In the genomic region with DNA sequence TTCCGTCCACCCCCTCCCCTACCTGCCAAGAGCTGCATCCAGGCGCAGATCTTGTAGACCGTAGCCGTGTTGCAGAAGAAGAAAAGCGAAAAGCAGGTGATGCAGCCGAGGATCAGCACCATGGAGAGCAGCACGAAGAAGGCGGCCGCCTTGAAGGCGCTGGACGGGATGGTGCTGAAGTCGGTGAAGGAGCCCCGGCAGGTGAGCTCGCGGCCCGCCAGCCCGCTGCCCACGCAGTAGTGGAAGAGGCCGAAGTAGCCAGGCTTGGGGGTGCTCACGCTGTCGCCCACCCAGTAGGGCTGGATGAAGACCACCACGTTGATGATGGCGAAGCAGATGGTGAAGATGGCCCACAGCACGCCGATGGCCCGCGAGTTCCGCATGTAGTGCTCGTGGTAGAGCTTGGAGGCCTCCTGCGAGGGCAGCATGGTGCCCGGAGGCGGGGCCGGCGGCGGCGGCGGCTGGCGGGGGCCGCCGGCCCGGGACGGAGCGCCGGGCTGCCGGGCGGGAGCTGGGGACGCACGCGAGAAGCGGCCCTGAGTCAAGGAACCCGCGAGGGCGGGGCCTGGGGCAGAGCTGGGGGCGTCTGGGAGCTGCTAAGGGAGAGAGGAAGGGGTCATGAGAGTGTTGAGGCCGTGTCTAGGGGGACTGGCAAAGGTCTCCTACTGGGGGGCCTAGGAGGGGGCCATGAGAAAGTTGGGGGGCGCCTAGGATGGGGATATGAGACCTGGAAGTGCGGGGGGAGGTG, we compare ENCODE assay signal across 8 cellular contexts. TPM values are rescaled to one million over a fixed set of nuclear protein-coding genes. Genes with fewer than 3 reads are reported as not detected.
DNase-seq lines count a peak whose midpoint lies in the region; ATAC-seq, FAIRE-seq and TF ChIP-seq lines count a peak whose summit lies in the region.

No MANE protein-coding gene starts in this region.

- H2AK5ac ChIP-seq in H1 (ENCODE audit: low read depth, low read length), result no peak overlapping the region

- no peak overlapping the region for H3K4ac ChIP-seq in H1 (replicated peaks; ENCODE audit: insufficient read length, low read depth, low read length)

- H2BK12ac ChIP-seq in H1 (ENCODE audit: low read depth, low read length), result no peak overlapping the region

- peaks cover 0 to 3% of the 10 kb centered on the region in 2 experiments; a peak in 1 of 4 replicates for H3K79me2 ChIP-seq in H1 (ENCODE audit: control insufficient read depth in 1 of 2, insufficient read depth in 2 of 2, low read length in 2 of 2)

- TF ChIP-seq EP300 in H1 (IDR thresholded peaks at IDR 0.05; ENCODE audit: borderline replicate concordance in 1 of 2, low read depth in 2 of 2, low read length in 2 of 2), result no peak

- H3K9me3 Mint-ChIP-seq in T-helper 2 cell treated with Interferon-gamma antibody and Interleukin-4, amounts not matched to agents 5 μg/mL and 100 μg/mL, for 36 hours, result no peaks in the 10 kb centered on the region

- H3K4me3 Mint-ChIP-seq in T-helper 2 cell treated with Interferon-gamma antibody and Interleukin-4, amounts not matched to agents 5 μg/mL and 100 μg/mL, for 36 hours, result no peak overlapping the region

- TF ChIP-seq POLR2A in H1 (IDR thresholded peaks at IDR 0.05; ENCODE audit: control extremely low read depth in 1 of 2, low read depth in 2 of 2, low read length in 2 of 2) (no peak), GM18505 (IDR thresholded peaks at IDR 0.05; ENCODE audit: borderline replicate concordance, extremely low read depth, insufficient read depth, insufficient read length) (no peak)

- peaks cover 10 to 12% of the 10 kb centered on the region in 2 experiments for H4K20me1 ChIP-seq in H1 (replicated peaks in 1 of 2; ENCODE audit: control insufficient read depth in 1 of 2, insufficient read depth in 2 of 2, low read length in 2 of 2)

- H2AFZ ChIP-seq in H1 (ENCODE audit: low read length), result no peak overlapping the region

- no peaks in the 10 kb centered on the region for H3K79me1 ChIP-seq in H1 (ENCODE audit: low read depth, low read length)

- no peaks in the 10 kb centered on the region for H3K36me3 Mint-ChIP-seq in T-helper 2 cell treated with Interferon-gamma antibody and Interleukin-4, amounts not matched to agents 5 μg/mL and 100 μg/mL, for 36 hours (ENCODE audit: low read depth)

- H4K91ac ChIP-seq in H1 (replicated peaks; ENCODE audit: insufficient read length, low read length), result no peak overlapping the region

- no peak overlapping the region for H3K56ac ChIP-seq in H1 (replicated peaks; ENCODE audit: insufficient read length, low read depth, low read length)

- H3K4me2 ChIP-seq in H1 (ENCODE audit: insufficient read depth in 1 of 2, low read depth in 2 of 2, low read length in 2 of 2), result peak overlapping the region; percentile 78 to 99

- H3K9me3 ChIP-seq in HEK293 (ENCODE audit: control insufficient read depth, insufficient read depth, low read depth, low read length) (no peaks in the 10 kb centered on the region), H1 (ENCODE audit: insufficient read depth in 2 of 2, low read depth in 1 of 2, low read length in 1 of 2) (no peaks in the 10 kb centered on the region)

- no peak for FAIRE-seq in H1 (lab: Jason Lieb, UNC)

- H3K18ac ChIP-seq in H1 (ENCODE audit: extremely low read depth, low read length), result no peak overlapping the region

- H3K4me1 ChIP-seq in HEK293 (ENCODE audit: control insufficient read depth, insufficient read depth, low read length) (no peaks in the 10 kb centered on the region), H1 (replicated peaks in 1 of 4; ENCODE audit: control insufficient read depth in 3 of 4, insufficient read depth in 4 of 4, low read length in 3 of 4) (peaks cover 3 to 11% (median 6%) of the 10 kb centered on the region in 4 experiments)

- peak overlapping the region in 1 of 4 experiments; percentile 38; a peak in 1 of 7 replicates for H3K9ac ChIP-seq in H1 (replicated peaks in 1 of 4; ENCODE audit: extremely low read depth in 1 of 4, low read depth in 3 of 4, low read length in 3 of 4)

- no peak overlapping the region for H4K5ac ChIP-seq in H1 (ENCODE audit: insufficient read length, low read depth, low read length)

- TF ChIP-seq CTCF in HEK293 (tag by site-specific recombination; IDR thresholded peaks at IDR 0.05) (no peak), H1 (IDR thresholded peaks at IDR 0.05; ENCODE audit: control extremely low read depth in 1 of 3, insufficient read depth in 1 of 3, low read depth in 1 of 3, low read length in 3 of 3) (no peak)

- H3K4me3 ChIP-seq in HEK293 (ENCODE audit: low read depth, low read length) (no peak overlapping the region), H1 (ENCODE audit: extremely low read depth in 1 of 4, insufficient read depth in 2 of 4, low read depth in 3 of 4, low read length in 4 of 4) (peak overlapping the region; percentile 64 to 92 (median 72))

- no peak overlapping the region for H2BK120ac ChIP-seq in H1 (replicated peaks; ENCODE audit: low read depth, low read length)

- ATAC-seq in GM18505 (IDR thresholded peaks at IDR 0.05; ENCODE audit: unreplicated experiment), result no peak
- ATAC-seq in HG02852 (IDR thresholded peaks at IDR 0.05; ENCODE audit: unreplicated experiment), result no peak
- ATAC-seq in HG03442 (IDR thresholded peaks at IDR 0.05; ENCODE audit: unreplicated experiment), result no peak

- no peak overlapping the region for H2BK15ac ChIP-seq in H1 (ENCODE audit: low read length)

- H3K14ac ChIP-seq in H1 (ENCODE audit: insufficient read length), result no peak overlapping the region

- peak; percentile 23 for DNase-seq in T-helper 2 cell treated with Interferon-gamma antibody and Interleukin-4, amounts not matched to agents 5 μg/mL and 100 μg/mL, for 36 hours (ENCODE audit: low spot score)
- DNase-seq in H1 (ENCODE audit: low read depth in 1 of 2, low spot score in 2 of 2) (peak; percentile 75 to 92), mucosa of gallbladder (ENCODE audit: low spot score) (peak; percentile 46), HT-29 (ENCODE audit: low spot score) (no peak)

- no peak overlapping the region for H3K23ac ChIP-seq in H1 (ENCODE audit: insufficient read length)

- TF ChIP-seq RAD21 in H1 (IDR thresholded peaks at IDR 0.05 in 1 of 2, conservative IDR thresholded peaks at IDR 0.05 in 1 of 2; ENCODE audit: low read depth in 2 of 2, low read length in 2 of 2), result peak; percentile 7 to 11; a peak in 2 of 4 replicates

- H3K27ac ChIP-seq in HEK293 (ENCODE audit: extremely low read depth, low read depth, low read length), result no peak overlapping the region
- H3K27ac ChIP-seq in H1 (ENCODE audit: low read depth, low read length), result no peak overlapping the region

- H3K27me3 Mint-ChIP-seq in T-helper 2 cell treated with Interferon-gamma antibody and Interleukin-4, amounts not matched to agents 5 μg/mL and 100 μg/mL, for 36 hours (ENCODE audit: low read depth), result peaks cover 36% of the 10 kb centered on the region

- H3K27ac Mint-ChIP-seq in T-helper 2 cell treated with Interferon-gamma antibody and Interleukin-4, amounts not matched to agents 5 μg/mL and 100 μg/mL, for 36 hours, result no peak overlapping the region

- no peak overlapping the region; the same call in 1 of the 2 replicates for H4K8ac ChIP-seq in H1 (ENCODE audit: extremely low read depth, insufficient read depth, low read length)

- CTCF ChIA-PET in HEK293 (lab: Yijun Ruan, JAX) (no interaction called here), H1 (lab: Charles Lee; ENCODE audit: partially characterized antibody) (interaction anchor here (0.6 to 4.1 kb wide), 8 partner anchors 16 to 293 kb away, joined by 3 to 21 read pairs (median 4); partner anchors contain the start of genes ARPC4 and TADA3)

- H3K23me2 ChIP-seq in H1 (ENCODE audit: low read depth, low read length), result peaks cover 13% of the 10 kb centered on the region; the same call in 1 of the 2 replicates

- H3K36me3 ChIP-seq in HEK293 (ENCODE audit: control insufficient read depth in 2 of 2, insufficient read depth in 1 of 2, low read length in 2 of 2) (no peaks in the 10 kb centered on the region; a peak in 1 of 3 replicates), H1 (ENCODE audit: control insufficient read depth in 2 of 4, insufficient read depth in 4 of 4, low read length in 3 of 4) (no peaks in the 10 kb centered on the region)

- H2BK20ac ChIP-seq in H1 (ENCODE audit: low read length), result no peak overlapping the region

- 2% methylated on average over 46 of the region's 57 CpGs; no CpG with 5 or more reads in 1 of the 2 experiments for WGBS in H1 (ENCODE audit: extremely low coverage in 1 of 2, insufficient coverage in 1 of 2, insufficient read length in 1 of 2, insufficient replicate concordance in 2 of 2, low coverage in 1 of 2, low lambda C conversion rate in 2 of 2, missing lambda C conversion rate in 1 of 2), 2 experiments

- H3K4me1 Mint-ChIP-seq in T-helper 2 cell treated with Interferon-gamma antibody and Interleukin-4, amounts not matched to agents 5 μg/mL and 100 μg/mL, for 36 hours (ENCODE audit: low read depth), result peaks cover 2% of the 10 kb centered on the region

- POLR2A ChIA-PET in HEK293 (lab: Yijun Ruan, JAX), result no interaction called here
- POLR2A ChIA-PET in H1 (lab: Charles Lee; ENCODE audit: partially characterized antibody), result interaction anchor here (1.0 to 1.3 kb wide), 4 partner anchors 17 to 180 kb away, joined by 3 to 6 read pairs (median 4); partner anchors contain the start of gene BRPF1

- H3K27me3 ChIP-seq in H1 (replicated peaks in 1 of 4; ENCODE audit: control insufficient read depth in 3 of 4, extremely low read depth in 1 of 4, insufficient read depth in 3 of 4, low read length in 3 of 4), result peaks cover 0 to 5% (median 0%) of the 10 kb centered on the region in 4 experiments; a peak in 1 of 7 replicates

- no peak overlapping the region for H2BK5ac ChIP-seq in H1 (ENCODE audit: low read depth, low read length)

TF ChIP-seq in HEK293, 187 proteins besides CTCF, POLR2A, EP300 and RAD21 (continues in another document):
- TF ChIP-seq ZNF10 (tag by site-specific recombination; IDR thresholded peaks at IDR 0.05) (peak; percentile 79), BCL11B (tag by site-specific recombination; IDR thresholded peaks at IDR 0.05; ENCODE audit: low read depth) (no peak), KLF10 (tag by site-specific recombination; IDR thresholded peaks at IDR 0.05) (no peak)

TF ChIP-seq in H1, 55 proteins besides CTCF, POLR2A, EP300 and RAD21 (continues in another document):
- no peak for TF ChIP-seq GABPA (IDR thresholded peaks at IDR 0.05; ENCODE audit: borderline replicate concordance, insufficient read depth, low read length)
- TF ChIP-seq MAFK (IDR thresholded peaks at IDR 0.05; ENCODE audit: low read depth, low read length), result no peak

RNA-seq across cellular contexts. Expression of gene LHFPL4, which starts 1.2 kb away (rescaled TPM):
- 16.9 and 20.9 TPM in 2 replicates for total RNA-seq in H1 (2021; fragmentation: NEBNext Ultra II Directional; extraction: Animal tissue kit (Norgen Biotek cat#: 25700))
- 5.0 and 5.5 TPM in 2 replicates for polyA plus RNA-seq in H1 (2011; rRNA removed)
- 5.0 TPM for polyA plus RNA-seq in H1 (2011; cell fraction: cytosol; rRNA removed)
- 5.8 TPM for polyA plus RNA-seq in H1 (2011; cell fraction: nucleus; rRNA removed)
- 9.8 to 12.1 TPM (median 11.1 TPM) in 4 replicates for polyA plus RNA-seq in H1 (2012, experiment 1 of 2)
- 10.4 TPM for polyA plus RNA-seq in H1 (2012, experiment 2 of 2)
- 6.5 TPM for polyA plus RNA-seq in H1 (2013, experiment 1 of 2)
- polyA plus RNA-seq in H1 (2013, experiment 2 of 2), result 7.4 TPM
- 7.9 and 9.0 TPM in 2 replicates for polyA minus RNA-seq in H1 (2011; rRNA and poly(A)+ RNA removed)
- 8.2 TPM for polyA minus RNA-seq in H1 (2011; cell fraction: cytosol; rRNA and poly(A)+ RNA removed)
- polyA minus RNA-seq in H1 (2011; cell fraction: nucleus; rRNA and poly(A)+ RNA removed), result 8.9 TPM
- total RNA-seq in mucosa of gallbladder, result not detected
- not detected in 2 replicates for total RNA-seq in HT-29 (2014; rRNA removed; shearing (Covaris generic))

Comparison
In these comparisons a context has a peak if more than half of its experiments do, and no peak if none do; other contexts are left out.
1. RNA of gene LHFPL4, which starts 1.2 kb away (total RNA-seq): 16.9 to 20.9 TPM in H1; not detected in mucosa of gallbladder (single experiment) and not detected in HT-29; every median in the first group is over 10 times any median in the second.